9 cellular contexts compared by ENCODE assay signal in genomic region chr20:31678389-31679356, GRCh38. TPM values are rescaled to one million over a fixed set of nuclear protein-coding genes. Genes with fewer than 3 reads are reported as not detected.
DNase-seq lines count a peak whose midpoint lies in the region; ATAC-seq, FAIRE-seq and TF ChIP-seq lines count a peak whose summit lies in the region.
"Had no signal": no experiment of that assay in that cellular context is flagged by ENCODE, and none has a peak within 500 bp of the region (broad histone marks: within the 10 kb centered on the region; RNA-seq: fewer than 3 reads in every experiment).

No MANE protein-coding gene starts in this region.

- H3K4me1 ChIP-seq in K562 (replicated peaks in 1 of 2; ENCODE audit: control insufficient read depth in 2 of 2, insufficient read depth in 2 of 2, low read length in 2 of 2) (peaks cover 68 to 92% of the 10 kb centered on the region in 2 experiments), liver (ENCODE audit: control insufficient read depth in 4 of 4, insufficient read depth in 4 of 4, low read length in 3 of 4) (peaks cover 17 to 65% (median 52%) of the 10 kb centered on the region in 4 donors)

- no peak for TF ChIP-seq CTCF in K562 (IDR thresholded peaks at IDR 0.05 in 2 of 3, conservative IDR thresholded peaks at IDR 0.05 in 1 of 3; ENCODE audit: insufficient read depth in 2 of 3, low read depth in 1 of 3, low read length in 3 of 3)
- TF ChIP-seq CTCF in liver (IDR thresholded peaks at IDR 0.05; ENCODE audit: low read depth, low read length, missing input control), result no peak

- H3K9me3 ChIP-seq in K562 (replicated peaks; ENCODE audit: control insufficient read depth, insufficient read depth, low read depth, low read length), result no peaks in the 10 kb centered on the region
- H3K9me3 ChIP-seq in liver (ENCODE audit: control insufficient read depth in 4 of 4, low read length in 3 of 4), result no peaks in the 10 kb centered on the region

- peaks cover 93% of the 10 kb centered on the region for H3K36me3 Mint-ChIP-seq in stimulated activated naive CD8-positive, alpha-beta T cell treated with anti-CD3 and anti-CD28 coated beads, Interleukin-15, Interleukin-2, amounts not matched to agents 100 ng/mL and 50 ng/mL, for 24 hours (ENCODE audit: low read depth)

- no peak for ATAC-seq in stimulated activated naive CD8-positive, alpha-beta T cell treated with anti-CD3 and anti-CD28 coated beads, Interleukin-15, Interleukin-2, amounts not matched to agents 100 U/mL and 50 U/mL, for 24 hours
- ATAC-seq in K562, result no peak

- H3K4me3 ChIP-seq in K562 (no peak overlapping the region), liver (ENCODE audit: low read depth in 1 of 3, low read length in 3 of 3) (no peak overlapping the region)

- no peak overlapping the region for H2AFZ ChIP-seq in K562 (ENCODE audit: low read depth, low read length)

- peak overlapping the region; percentile 80 for H3K27ac Mint-ChIP-seq in stimulated activated naive CD8-positive, alpha-beta T cell treated with anti-CD3 and anti-CD28 coated beads, Interleukin-15, Interleukin-2, amounts not matched to agents 100 ng/mL and 50 ng/mL, for 24 hours

- BruUV-seq in K562 (replicated peaks; lab: Mats Ljungman, UMichigan), result no TSS peak

- peaks cover 95% of the 10 kb centered on the region for H3K79me2 ChIP-seq in K562 (ENCODE audit: control insufficient read depth, insufficient read depth, low read length)

- peak overlapping the region; percentile 43 for H3K4me2 ChIP-seq in K562 (ENCODE audit: insufficient read depth, low read length)

- TF ChIP-seq RAD21 in K562 (CRISPR knock-in tag; conservative IDR thresholded peaks at IDR 0.05 in 1 of 2, IDR thresholded peaks at IDR 0.05 in 1 of 2) (no peak), liver (IDR thresholded peaks at IDR 0.05) (no peak)

- no peaks in the 10 kb centered on the region for H3K9me1 ChIP-seq in K562 (ENCODE audit: control insufficient read depth, insufficient read depth, low read length)

- no peaks in the 10 kb centered on the region for H3K27me3 ChIP-seq in K562 (ENCODE audit: control insufficient read depth in 2 of 2, insufficient read depth in 2 of 2, low read length in 2 of 2)
- H3K27me3 ChIP-seq in liver (ENCODE audit: control insufficient read depth in 4 of 4, insufficient read depth in 4 of 4, low read length in 3 of 4), result no peaks in the 10 kb centered on the region

- H3K9me3 Mint-ChIP-seq in stimulated activated naive CD8-positive, alpha-beta T cell treated with anti-CD3 and anti-CD28 coated beads, Interleukin-15, Interleukin-2, amounts not matched to agents 100 ng/mL and 50 ng/mL, for 24 hours, result no peaks in the 10 kb centered on the region

- peak overlapping the region; percentile 83 for H3K4me3 Mint-ChIP-seq in stimulated activated naive CD8-positive, alpha-beta T cell treated with anti-CD3 and anti-CD28 coated beads, Interleukin-15, Interleukin-2, amounts not matched to agents 100 ng/mL and 50 ng/mL, for 24 hours

- FAIRE-seq in K562 (lab: Jason Lieb, UNC) (no peak), urothelium cell line (lab: Jason Lieb, UNC) (no peak)

- DNase-seq in stimulated activated naive CD8-positive, alpha-beta T cell treated with anti-CD3 and anti-CD28 coated beads, Interleukin-15, Interleukin-2, amounts not matched to agents 100 U/mL and 50 U/mL, for 24 hours, result no peak
- peak in 1 of 4 experiments; percentile 46 for DNase-seq in K562 (ENCODE audit: extremely low read depth in 1 of 4, low spot score in 3 of 4)
- DNase-seq in urothelium cell line (ENCODE audit: low spot score), result peak; percentile 70
- DNase-seq in NOMO-1 treated with DMSO at 0.1 percent for 48 hours (lab: John Stamatoyannopoulos, UW; ENCODE audit: unreplicated experiment), result no peak
- no peak for DNase-seq in SHP77 treated with DMSO at 0.1 percent for 48 hours (lab: John Stamatoyannopoulos, UW)
- DNase-seq in activated CD4-positive, alpha-beta T cell treated with anti-CD3 and anti-CD28 coated beads, Interleukin-2, amount 50 U/mL, for 1 hour, result no peak
- DNase-seq: NCI-H2171 had no signal

- 34% methylated on average over 9 of the region's 9 CpGs for WGBS in K562 (ENCODE audit: insufficient coverage, low coverage, missing lambda C conversion rate)
- 73% methylated on average over 9 of the region's 9 CpGs for WGBS in liver

- peaks cover 83% of the 10 kb centered on the region for H3K36me3 ChIP-seq in K562 (ENCODE audit: control insufficient read depth, insufficient read depth, low read length)
- peaks cover 0 to 3% (median 0%) of the 10 kb centered on the region in 4 donors for H3K36me3 ChIP-seq in liver (ENCODE audit: control insufficient read depth in 4 of 4, insufficient read depth in 3 of 4, low read depth in 1 of 4, low read length in 3 of 4)

- no peak; the same call in 1 of the 2 replicates for TF ChIP-seq POLR2A in K562 (conservative IDR thresholded peaks at IDR 0.05)

- 0 out of 2 replicates have a peak, but pooled peaks have one; percentile 5 for TF ChIP-seq EP300 in K562 (IDR thresholded peaks at IDR 0.05; ENCODE audit: low read length)

- H3K4me1 Mint-ChIP-seq in stimulated activated naive CD8-positive, alpha-beta T cell treated with anti-CD3 and anti-CD28 coated beads, Interleukin-15, Interleukin-2, amounts not matched to agents 100 ng/mL and 50 ng/mL, for 24 hours (ENCODE audit: low read depth), result peaks cover 99% of the 10 kb centered on the region

- no peaks in the 10 kb centered on the region for H3K27me3 Mint-ChIP-seq in stimulated activated naive CD8-positive, alpha-beta T cell treated with anti-CD3 and anti-CD28 coated beads, Interleukin-15, Interleukin-2, amounts not matched to agents 100 ng/mL and 50 ng/mL, for 24 hours

- CTCF ChIA-PET in K562 (lab: Yijun Ruan, JAX; ENCODE audit: low intra/inter-chr PET ratio), result no interaction called here

- H3K9ac ChIP-seq in K562 (ENCODE audit: insufficient read depth in 1 of 2, low read depth in 2 of 2, low read length in 2 of 2) (peak overlapping the region; percentile 51 to 70; a peak in 2 of 4 replicates), liver (ENCODE audit: low read depth in 1 of 2, low read length in 2 of 2) (no peak overlapping the region)

- H3K27ac ChIP-seq in K562 (ENCODE audit: extremely low read depth, low read depth, low read length) (peak overlapping the region; percentile 71), liver (ENCODE audit: low read depth in 1 of 2, low read length in 2 of 2) (no peak overlapping the region)

- POLR2A ChIA-PET in K562 (lab: Yijun Ruan, JAX), result interaction anchor here (0.7 to 5.3 kb wide), 5 partner anchors 9 to 41 kb away, joined by 3 to 35 read pairs (median 4); no protein-coding TSS in a partner anchor

- in situ Hi-C loops in K562 (cut with MboI), result no loop called here

- no peaks in the 10 kb centered on the region for H4K20me1 ChIP-seq in K562 (replicated peaks; ENCODE audit: control insufficient read depth, insufficient read depth, low read length)

- intact Hi-C loops in K562 (cut with micrococcal nuclease), result no loop called here

TF ChIP-seq in K562, 482 proteins besides CTCF, POLR2A, EP300 and RAD21 (continues in another document):
- TF ChIP-seq NFXL1 (CRISPR knock-in tag; IDR thresholded peaks at IDR 0.05), result 0 out of 2 replicates have a peak, but pooled peaks have one; percentile 16
- peak; percentile 30; the same call in 1 of the 2 replicates for TF ChIP-seq CTBP1 (IDR thresholded peaks at IDR 0.05; ENCODE audit: borderline replicate concordance)

TF ChIP-seq in liver, 16 proteins besides CTCF, POLR2A, EP300 and RAD21 (continues in another document):
- TF ChIP-seq MAX (IDR thresholded peaks at IDR 0.05) (no peak), NR2F2 (IDR thresholded peaks at IDR 0.05) (peak; percentile 29)

RNA-seq across cellular contexts. Expression of gene COX4I2, which starts 41.0 kb away (rescaled TPM):
- total RNA-seq in K562 (2011; cell fraction: chromatin; rRNA removed; ENCODE audit: low replicate concordance), result not detected in 2 replicates
- total RNA-seq in K562 (2011; cell fraction: nucleolus; rRNA removed), result not detected in 2 replicates
- not detected in 2 replicates for total RNA-seq in K562 (2011; cell fraction: nucleoplasm; rRNA removed)
- total RNA-seq in K562 (2014; rRNA removed) (not detected in 2 replicates), K562 (2014; rRNA removed; fragmentation: Illumina TruSeq; extraction: Trizol) (not detected in 2 replicates), K562 (2015; rRNA removed; fragmentation: Illumina TruSeq; extraction: Trizol) (not detected in 2 replicates), K562 (2021) (not detected in 2 replicates), liver (under 1 TPM in 1 of 2 donors, not detected in 1; 0.59 TPM)
- polyA plus RNA-seq in K562 (2011; rRNA removed) (not detected in 2 replicates), K562 (2014; fragmentation: Illumina TruSeq; extraction: Trizol) (not detected in 2 replicates), K562 (2014; fragmentation: Nextera tagmentation; extraction: Ambion mirVana) (not detected), K562 (2014; rRNA removed) (not detected in 2 replicates), liver (under 1 TPM; 0.35 to 0.81 TPM)
- polyA plus RNA-seq in K562 (2011; cell fraction: cytosol; rRNA removed), result not detected in 2 replicates
- not detected in 2 replicates for polyA plus RNA-seq in K562 (2011; cell fraction: nucleus; rRNA removed)
- polyA plus RNA-seq in K562 (2012), result not detected in 2 replicates
- not detected in 2 replicates for polyA minus RNA-seq in K562 (2011; rRNA and poly(A)+ RNA removed)
- not detected in 2 replicates for polyA minus RNA-seq in K562 (2011; cell fraction: cytosol; rRNA and poly(A)+ RNA removed)
- not detected in 2 replicates for polyA minus RNA-seq in K562 (2011; cell fraction: nucleus; rRNA and poly(A)+ RNA removed)

RNA-seq across cellular contexts. Expression of gene BCL2L1, which starts 44.0 kb away (rescaled TPM):
- 162 and 267 TPM in 2 replicates for total RNA-seq in K562 (2011; cell fraction: chromatin; rRNA removed; ENCODE audit: low replicate concordance)
- total RNA-seq in K562 (2011; cell fraction: nucleolus; rRNA removed), result 145 and 154 TPM in 2 replicates
- total RNA-seq in K562 (2011; cell fraction: nucleoplasm; rRNA removed), result 113 and 150 TPM in 2 replicates
- total RNA-seq in K562 (2014; rRNA removed), result 137 and 179 TPM in 2 replicates
- 72.0 and 81.3 TPM in 2 replicates for total RNA-seq in K562 (2014; rRNA removed; fragmentation: Illumina TruSeq; extraction: Trizol)
- total RNA-seq in K562 (2015; rRNA removed; fragmentation: Illumina TruSeq; extraction: Trizol), result 88.7 and 89.1 TPM in 2 replicates
- 150 and 157 TPM in 2 replicates for total RNA-seq in K562 (2021)
- 120 and 121 TPM in 2 replicates for polyA plus RNA-seq in K562 (2011; rRNA removed)
- polyA plus RNA-seq in K562 (2011; cell fraction: cytosol; rRNA removed), result 113 and 145 TPM in 2 replicates
- 70.0 and 81.2 TPM in 2 replicates for polyA plus RNA-seq in K562 (2011; cell fraction: nucleus; rRNA removed)
- 134 and 224 TPM in 2 replicates for polyA plus RNA-seq in K562 (2012)
- polyA plus RNA-seq in K562 (2014; fragmentation: Illumina TruSeq; extraction: Trizol), result 182 and 187 TPM in 2 replicates
- 10 to 100 TPM in 1 of 2 experiments, 1 to 10 TPM in 1; 3.3 to 17.9 TPM for polyA plus RNA-seq in K562 (2014; fragmentation: Nextera tagmentation; extraction: Ambion mirVana)
- 140 and 156 TPM in 2 replicates for polyA plus RNA-seq in K562 (2014; rRNA removed)
- 87.8 and 101 TPM in 2 replicates for polyA minus RNA-seq in K562 (2011; rRNA and poly(A)+ RNA removed)
- 56.3 and 61.7 TPM in 2 replicates for polyA minus RNA-seq in K562 (2011; cell fraction: cytosol; rRNA and poly(A)+ RNA removed)
- 74.2 and 92.5 TPM in 2 replicates for polyA minus RNA-seq in K562 (2011; cell fraction: nucleus; rRNA and poly(A)+ RNA removed)
- 100 to 1,000 TPM in 1 of 2 donors, 10 to 100 TPM in 1; 48.4 to 124 TPM for total RNA-seq in liver
- polyA plus RNA-seq in liver, result 10 to 100 TPM; 29.7 to 43.7 TPM

Comparison
In these comparisons a context has a peak if more than half of its experiments do, and no peak if none do; other contexts are left out.
1. H3K9ac ChIP-seq: peak in K562 (2 of 2); none in liver (0 of 2).